In genomic region chr3:4426261-4426781, GRCh38 we compare ENCODE assay signal across 11 cellular contexts. TPM values are rescaled to one million over a fixed set of nuclear protein-coding genes. Genes with fewer than 3 reads are reported as not detected.
DNase-seq lines count a peak whose midpoint lies in the region; ATAC-seq and TF ChIP-seq lines count a peak whose summit lies in the region.
"Had no signal": no experiment of that assay in that cellular context is flagged by ENCODE, and none has a peak within 500 bp of the region (broad histone marks: within the 10 kb centered on the region; RNA-seq: fewer than 3 reads in every experiment).

No MANE protein-coding gene starts in this region.

- H3K27ac Mint-ChIP-seq in activated B cell treated with CpG ODN at 0.5 μM for 24 hours, result peak overlapping the region; percentile 57
- H3K27ac Mint-ChIP-seq in type B pancreatic cell, result peak overlapping the region; percentile 82

- H3K36me3 ChIP-seq in heart right ventricle (no peaks in the 10 kb centered on the region), ascending aorta (peaks cover 0 to 1% of the 10 kb centered on the region in 2 donors)

- H3K9me3 Mint-ChIP-seq in activated B cell treated with CpG ODN at 0.5 μM for 24 hours, result peaks cover 1% of the 10 kb centered on the region
- H3K9me3 Mint-ChIP-seq in type B pancreatic cell, result peaks cover 5% of the 10 kb centered on the region

- H3K9me3 ChIP-seq in heart right ventricle, result peaks cover 0 to 4% (median 0%) of the 10 kb centered on the region in 11 donors
- H3K9me3 ChIP-seq in ascending aorta, result no peaks in the 10 kb centered on the region

- CTCF ChIA-PET in activated B cell treated with CpG ODN at 0.5 μM for 24 hours (lab: Charles Lee), result no interaction called here

- ATAC-seq in heart right ventricle (no peak), Right ventricle myocardium superior (ENCODE audit: poor library complexity) (no peak), activated B cell treated with CpG ODN at 0.5 μM for 24 hours (ENCODE audit: low read depth) (no peak)
- ATAC-seq: sciatic nerve had no signal

- in situ Hi-C loops in ACHN (cut with HindIII; ENCODE audit: low pct_ligation_motif_present, low pct_unique_long_range_greater_than_20kb, low sequenced_read_pairs), result no loop called here

- no peak for TF ChIP-seq CTCF in heart right ventricle (IDR thresholded peaks at IDR 0.05)
- no peak for TF ChIP-seq CTCF in activated B cell treated with CpG ODN at 0.5 μM for 24 hours (IDR thresholded peaks at IDR 0.05)
- TF ChIP-seq CTCF in fibroblast of villous mesenchyme (IDR thresholded peaks at IDR 0.05; ENCODE audit: insufficient read depth, low read depth, low read length), result no peak
- TF ChIP-seq CTCF in type B pancreatic cell (conservative IDR thresholded peaks at IDR 0.05), result no peak
- no peak for TF ChIP-seq CTCF in ascending aorta (IDR thresholded peaks at IDR 0.05)

- intact Hi-C loops in heart right ventricle (cut with DNase I), result no loop called here
- intact Hi-C loops in Right ventricle myocardium superior (cut with DNase I), result no loop called here
- intact Hi-C loops in activated B cell treated with CpG ODN at 0.5 μM for 24 hours (cut with micrococcal nuclease), result loop anchor here (2.0 to 5.0 kb wide), 3 partner anchors 40 to 206 kb away; partner anchors contain the start of genes ITPR1 and SUMF1
- intact Hi-C loops in ascending aorta (cut with DNase I), result no loop called here

- H3K27me3 Mint-ChIP-seq in activated B cell treated with CpG ODN at 0.5 μM for 24 hours (no peaks in the 10 kb centered on the region), type B pancreatic cell (no peaks in the 10 kb centered on the region)

- H3K4me1 ChIP-seq in heart right ventricle, result peaks cover 0 to 33% (median 14%) of the 10 kb centered on the region in 9 donors
- peaks cover 6 to 12% of the 10 kb centered on the region in 2 donors for H3K4me1 ChIP-seq in ascending aorta

- WGBS in heart right ventricle, 2 donors, result 77 to 78% methylated on average over 3 of the region's 3 CpGs

- peak overlapping the region in 6 of 10 donors; percentile 2 to 23 (median 8) for H3K27ac ChIP-seq in heart right ventricle
- H3K27ac ChIP-seq in ascending aorta, result peak overlapping the region in 1 of 2 donors; percentile 52

- H3K36me3 Mint-ChIP-seq in activated B cell treated with CpG ODN at 0.5 μM for 24 hours (ENCODE audit: low read depth) (peaks cover 9% of the 10 kb centered on the region), type B pancreatic cell (peaks cover 9% of the 10 kb centered on the region)

- peaks cover 25% of the 10 kb centered on the region for H3K4me1 Mint-ChIP-seq in activated B cell treated with CpG ODN at 0.5 μM for 24 hours
- H3K4me1 Mint-ChIP-seq in type B pancreatic cell (ENCODE audit: unreplicated experiment), result peaks cover 34% of the 10 kb centered on the region

- no peaks in the 10 kb centered on the region for H3K27me3 ChIP-seq in heart right ventricle
- H3K27me3 ChIP-seq in ascending aorta, result no peaks in the 10 kb centered on the region

- no peak overlapping the region for H3K4me3 Mint-ChIP-seq in activated B cell treated with CpG ODN at 0.5 μM for 24 hours
- H3K4me3 Mint-ChIP-seq in type B pancreatic cell, result peak overlapping the region; percentile 69

- DNase-seq in heart right ventricle, result no peak
- DNase-seq in Right ventricle myocardium superior, result no peak
- DNase-seq in activated B cell treated with CpG ODN at 0.5 μM for 24 hours, result no peak
- peak; percentile 19 for DNase-seq in fibroblast of villous mesenchyme (ENCODE audit: low read depth)
- DNase-seq in type B pancreatic cell (ENCODE audit: extremely low spot score, unreplicated experiment), result no peak
- DNase-seq in ACHN, result no peak
- no peak for DNase-seq in AG08396 (ENCODE audit: low spot score)
- no peak for DNase-seq in ascending aorta (ENCODE audit: low spot score in 2 of 2)
- DNase-seq: activated gamma-delta T cell treated with Interleukin-2 at 50 U/mL for 16 hours had no signal

- POLR2A ChIA-PET in activated B cell treated with CpG ODN at 0.5 μM for 24 hours (lab: Charles Lee), result interaction anchor here (1.4 kb wide), 1 partner anchor 67 kb away, joined by 4 read pairs; the partner anchor contains the start of gene ITPR1

- H3K4me3 ChIP-seq in heart right ventricle, result no peak overlapping the region
- no peak overlapping the region for H3K4me3 ChIP-seq in fibroblast of villous mesenchyme (ENCODE audit: low read depth, low read length)
- no peak overlapping the region for H3K4me3 ChIP-seq in ascending aorta
- H3K4me3 ChIP-seq: lung had no signal

RNA-seq across cellular contexts. Expression of gene SUMF1, which starts 40.7 kb away (rescaled TPM):
- 10 to 100 TPM in 4 of 10 donors, 1 to 10 TPM in 6; 6.9 to 15.1 (median 8.9) TPM for total RNA-seq in heart right ventricle
- polyA plus RNA-seq in heart right ventricle, result 1 to 10 TPM; 3.7 to 9.5 TPM
- 7.6 TPM for total RNA-seq in Right ventricle myocardium superior
- total RNA-seq in activated B cell treated with CpG ODN at 0.5 μM for 24 hours, result 18.4 and 20.7 TPM in 2 replicates
- total RNA-seq in fibroblast of villous mesenchyme, result 41.9 and 47.4 TPM in 2 replicates
- total RNA-seq in type B pancreatic cell (ENCODE audit: low replicate concordance), result 27.9 and 49.6 TPM in 2 replicates
- total RNA-seq in ascending aorta, result 98.4 TPM
